Comparison of ENCODE assay signal across 22 cellular contexts in the genomic region with DNA sequence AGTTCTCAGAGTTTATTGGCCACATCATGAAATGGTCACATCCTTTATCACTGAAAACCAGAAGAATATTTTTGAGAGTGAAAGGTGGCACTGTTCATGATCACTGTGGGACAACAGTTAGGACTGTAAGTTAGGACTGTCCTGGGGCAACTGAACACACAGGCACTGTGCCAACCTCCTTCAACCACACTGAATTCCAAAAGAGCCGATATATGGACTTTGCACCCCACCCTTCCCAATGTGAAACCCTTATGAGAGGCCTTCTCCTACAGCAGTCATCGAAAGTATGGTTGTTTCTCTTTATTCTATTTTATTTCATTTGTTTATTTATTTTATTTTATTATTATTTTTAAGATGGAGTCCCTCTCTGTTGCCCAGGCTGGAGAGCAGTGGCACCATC.
A peak's percentile ranks its signal among the peaks of the same experiment; 100 is the strongest.
DNase-seq lines count a peak whose midpoint lies in the region; ATAC-seq and TF ChIP-seq lines count a peak whose summit lies in the region.
"Had no signal": no experiment of that assay in that cellular context is flagged by ENCODE, and none has a peak within 500 bp of the region (broad histone marks: within the 10 kb centered on the region; RNA-seq: fewer than 3 reads in every experiment).

No MANE protein-coding gene starts in this region.

- H3K36me3 ChIP-seq in neuronal stem cell (replicated peaks in 1 of 2; ENCODE audit: control insufficient read depth in 2 of 2, insufficient read depth in 2 of 2, low read length in 2 of 2): no peaks in the 10 kb centered on the region
- H3K36me3 ChIP-seq: BLaER1, SJSA1 had no signal

- no peaks in the 10 kb centered on the region for H3K27me3 ChIP-seq in neuronal stem cell (ENCODE audit: control insufficient read depth in 3 of 3, insufficient read depth in 3 of 3, low read depth in 1 of 3, low read length in 3 of 3)
- H3K27me3 ChIP-seq: BLaER1, SJSA1 had no signal

- H3K79me1 ChIP-seq in neuronal stem cell (ENCODE audit: low read depth, low read length): no peaks in the 10 kb centered on the region

- H2BK12ac ChIP-seq in neuronal stem cell (ENCODE audit: low read length): no peak overlapping the region

- no peak overlapping the region for H4K91ac ChIP-seq in neuronal stem cell (ENCODE audit: low read depth, low read length, poor library complexity)

- intact Hi-C loops in Calu3 (cut with micrococcal nuclease; ENCODE audit: unreplicated experiment) (loop anchor here (5.0 kb wide), 4 partner anchors 104 to 379 kb away; no protein-coding TSS in a partner anchor), left colon (cut with DNase I, micrococcal nuclease) (loop anchor here in 1 of 2 donors (5.0 kb wide), 2 partner anchors 714 to 829 kb away; no protein-coding TSS in a partner anchor)

- H3K27me3 Mint-ChIP-seq in Calu3 (ENCODE audit: unreplicated experiment): no peaks in the 10 kb centered on the region
- H3K27me3 Mint-ChIP-seq: CD4-positive, alpha-beta T cell had no signal

- no peak overlapping the region for H2BK5ac ChIP-seq in neuronal stem cell (ENCODE audit: low read length)

- peak overlapping the region; percentile 33 for H2AK5ac ChIP-seq in neuronal stem cell (ENCODE audit: low read depth, low read length)

- no peak for TF ChIP-seq CTCF in Calu3 (IDR thresholded peaks at IDR 0.05; ENCODE audit: unreplicated experiment)

- no peak overlapping the region for H3K4me3 ChIP-seq in neuronal stem cell (ENCODE audit: low read length in 2 of 2)
- H3K4me3 ChIP-seq: BLaER1, SJSA1 had no signal

- DNase-seq in Calu3 (peak; percentile 34), LoVo (ENCODE audit: low spot score) (peak; percentile 20), left colon (peak in 1 of 2 donors; percentile 16), neuronal stem cell (ENCODE audit: low spot score) (no peak), SHP77 treated with DMSO at 0.1 percent for 48 hours (lab: John Stamatoyannopoulos, UW) (no peak), NOMO-1 treated with dmso at 0.1 percent for 144 hours (lab: John Stamatoyannopoulos, UW; ENCODE audit: unreplicated experiment) (no peak), UCSD-AML1 (lab: John Stamatoyannopoulos, UW; ENCODE audit: unreplicated experiment) (no peak)
- DNase-seq in activated CD4-positive, alpha-beta T cell treated with anti-CD3 and anti-CD28 coated beads for 4 hours: no peak
- DNase-seq: CD4-positive, alpha-beta T cell; DMS53; H7; KG1; NCI-H1092; NCI-H1436; NCI-H187; NCI-H2081 treated with DMSO at 0.1 percent for 48 hours; NCI-H2171; NCI-H345; NCI-H510A treated with DMSO at 0.1 percent for 48 hours; PC-3 had no signal

- H2BK15ac ChIP-seq in neuronal stem cell (ENCODE audit: low read length): no peak overlapping the region

- peak overlapping the region; percentile 66 for H3K18ac ChIP-seq in neuronal stem cell (ENCODE audit: low read length)

- H3K9me3 ChIP-seq in neuronal stem cell (replicated peaks in 1 of 2; ENCODE audit: control insufficient read depth in 2 of 2, insufficient read depth in 1 of 2, low read depth in 1 of 2, low read length in 2 of 2): no peaks in the 10 kb centered on the region
- H3K9me3 ChIP-seq: BLaER1, SJSA1 had no signal

- H3K14ac ChIP-seq in neuronal stem cell (ENCODE audit: low read length): no peak overlapping the region

- no CpG with 5 or more reads among the region's 2 CpGs for WGBS in neuronal stem cell (ENCODE audit: extremely low coverage in 2 of 2, insufficient read length in 2 of 2, insufficient replicate concordance in 1 of 2), 2 donors

- no peak overlapping the region for H4K8ac ChIP-seq in neuronal stem cell (ENCODE audit: low read depth, low read length)

- H3K36me3 Mint-ChIP-seq in Calu3 (ENCODE audit: insufficient read depth, unreplicated experiment): no peaks in the 10 kb centered on the region

- H3K27ac Mint-ChIP-seq in Calu3 (ENCODE audit: unreplicated experiment): no peak overlapping the region
- H3K27ac Mint-ChIP-seq: CD4-positive, alpha-beta T cell had no signal

- no peak overlapping the region for H3K4me3 Mint-ChIP-seq in Calu3 (ENCODE audit: low read depth, unreplicated experiment)
- H3K4me3 Mint-ChIP-seq: CD4-positive, alpha-beta T cell had no signal

- H3K4me2 ChIP-seq in neuronal stem cell (ENCODE audit: insufficient read depth, low read length, poor library complexity, severe bottlenecking): no peak overlapping the region
- H3K4me2 ChIP-seq: BLaER1 had no signal

- H3K9me3 Mint-ChIP-seq in Calu3 (ENCODE audit: low read depth, unreplicated experiment): no peaks in the 10 kb centered on the region
- H3K9me3 Mint-ChIP-seq: CD4-positive, alpha-beta T cell had no signal

- no peak overlapping the region for H3K9ac ChIP-seq in neuronal stem cell (ENCODE audit: low read depth, low read length, poor library complexity)
- H3K9ac ChIP-seq: BLaER1 had no signal

- no peak overlapping the region for H3K27ac ChIP-seq in neuronal stem cell (replicated peaks; ENCODE audit: low read length)
- H3K27ac ChIP-seq: BLaER1, SJSA1 had no signal

- no peaks in the 10 kb centered on the region for H3K4me1 ChIP-seq in neuronal stem cell (ENCODE audit: control insufficient read depth in 2 of 2, insufficient read depth in 1 of 2, low read depth in 1 of 2, low read length in 2 of 2)
- H3K4me1 ChIP-seq: BLaER1, SJSA1 had no signal

- no peak overlapping the region for H2AFZ ChIP-seq in neuronal stem cell (ENCODE audit: low read length)

- no peak overlapping the region for H3K4ac ChIP-seq in neuronal stem cell (ENCODE audit: low read length)

- no peak overlapping the region for H2BK120ac ChIP-seq in neuronal stem cell (ENCODE audit: low read depth, low read length)

- peaks cover 11% of the 10 kb centered on the region for H3K4me1 Mint-ChIP-seq in Calu3 (ENCODE audit: low read depth, unreplicated experiment)

- no peak overlapping the region for H3K23ac ChIP-seq in neuronal stem cell (ENCODE audit: low read depth, low read length, poor library complexity)

- peak; percentile 39 for ATAC-seq in left colon
- ATAC-seq: PC-3 had no signal

- CTCF ChIA-PET in Calu3 (lab: Charles Lee): interaction anchor here (1.9 to 4.4 kb wide), 2 partner anchors 667 to 671 kb away, joined by 5 to 24 read pairs; no protein-coding TSS in a partner anchor

- BruUV-seq in Calu3 (replicated peaks; lab: Mats Ljungman, UMichigan): no TSS peak

Comparison
In these comparisons a context has a peak if more than half of its experiments do, and no peak if none do; other contexts are left out.
1. DNase-seq: peak in Calu3 (single experiment) and LoVo (single experiment); none in neuronal stem cell (single experiment), SHP77 treated with DMSO at 0.1 percent for 48 hours (single experiment), activated CD4-positive, alpha-beta T cell treated with anti-CD3 and anti-CD28 coated beads for 4 hours (0 of 2), NOMO-1 treated with dmso at 0.1 percent for 144 hours (single experiment) and UCSD-AML1 (single experiment).